Comparison of ENCODE assay signal across 19 cellular contexts in genomic region chr4:171024720-171025303, GRCh38.
DNase-seq lines count a peak whose midpoint lies in the region; ATAC-seq, FAIRE-seq and TF ChIP-seq lines count a peak whose summit lies in the region.
"Had no signal": no experiment of that assay in that cellular context is flagged by ENCODE, and none has a peak within 500 bp of the region (broad histone marks: within the 10 kb centered on the region; RNA-seq: fewer than 3 reads in every experiment).

No MANE protein-coding gene starts in this region.

- no peak for TF ChIP-seq CTCF in HL-60 (IDR thresholded peaks at IDR 0.05; ENCODE audit: insufficient read depth, low read length)
- no peak for TF ChIP-seq CTCF in GM10266 (IDR thresholded peaks at IDR 0.05; ENCODE audit: control insufficient read depth, insufficient read depth, low read depth, missing control alignments)

- no peaks in the 10 kb centered on the region for H3K36me3 ChIP-seq in BLaER1
- H3K36me3 ChIP-seq: SJSA1 had no signal

- H3K4me1 ChIP-seq in BLaER1, result peaks cover 58% of the 10 kb centered on the region
- H3K4me1 ChIP-seq: SJSA1 had no signal

- H3K4me3 ChIP-seq in BLaER1 (peak overlapping the region; percentile 47), HL-60 (replicated peaks; ENCODE audit: insufficient read depth, low read length) (no peak overlapping the region)
- H3K4me3 ChIP-seq: SJSA1 had no signal

- peak overlapping the region; percentile 84 for H3K4me2 ChIP-seq in BLaER1

- no peaks in the 10 kb centered on the region for H4K20me1 ChIP-seq in BLaER1

- FAIRE-seq in RCC 7860 (lab: Jason Lieb, UNC), result no peak

- DNase-seq in HL-60 (ENCODE audit: low read depth in 1 of 2, low spot score in 1 of 2), result no peak
- peak; percentile 10 for DNase-seq in UCSD-AML1 (lab: John Stamatoyannopoulos, UW; ENCODE audit: unreplicated experiment)
- no peak for DNase-seq in RCC 7860 (ENCODE audit: low spot score)
- no peak for DNase-seq in activated naive CD4-positive, alpha-beta T cell treated with Interleukin-2 at 50 U/mL for 16 hours
- no peak for DNase-seq in CD1c-positive myeloid dendritic cell (ENCODE audit: extremely low spot score)
- DNase-seq in GM10266 (ENCODE audit: extremely low spot score), result no peak
- DNase-seq: C1 segment of cervical spinal cord; GF-D8; H7; KG1; NCI-H1048; NCI-H2107; NCI-H345; NCI-H526 treated with DMSO at 0.1 percent for 48 hours; NK-92 treated with Interleukin-12 subunit alpha and Interleukin-12 subunit beta, amount 100 ng/mL, for 24 hours; PC-3 had no signal

- peak overlapping the region; percentile 72 for H3K9ac ChIP-seq in BLaER1

- no peaks in the 10 kb centered on the region for H3K27me3 ChIP-seq in BLaER1
- H3K27me3 ChIP-seq in HL-60 (ENCODE audit: insufficient read depth, poor library complexity, severe bottlenecking), result no peaks in the 10 kb centered on the region
- H3K27me3 ChIP-seq: SJSA1 had no signal

- H3K27ac ChIP-seq in BLaER1, result peak overlapping the region; percentile 91
- peak overlapping the region; percentile 76 for H3K27ac ChIP-seq in HL-60 (replicated peaks)
- H3K27ac ChIP-seq: SJSA1 had no signal

- peak; percentile 59 for ATAC-seq in GM18907 (IDR thresholded peaks at IDR 0.05; ENCODE audit: unreplicated experiment)
- ATAC-seq: PC-3 had no signal

- H3K9me3 ChIP-seq in BLaER1, result peaks cover 14% of the 10 kb centered on the region; the same call in 1 of the 2 replicates
- H3K9me3 ChIP-seq: SJSA1 had no signal
